2 cellular contexts compared by ENCODE assay signal in genomic region chr2:43333096-43333655, GRCh38.
TF ChIP-seq lines count a peak whose summit lies in the region.

No MANE protein-coding gene starts in this region.

TF ChIP-seq in IMR-90, 13 proteins besides CTCF, POLR2A, EP300 and RAD21 (continued from another document):
- TF ChIP-seq ELK1 (IDR thresholded peaks at IDR 0.05; ENCODE audit: borderline replicate concordance, low read depth, low read length) (no peak), CEBPB (IDR thresholded peaks at IDR 0.05; ENCODE audit: low read depth, low read length) (no peak), RCOR1 (IDR thresholded peaks at IDR 0.05; ENCODE audit: insufficient replicate concordance, low read length) (no peak), MAZ (IDR thresholded peaks at IDR 0.05; ENCODE audit: borderline replicate concordance, low read depth, low read length) (no peak), NFE2L2 (IDR thresholded peaks at IDR 0.05; ENCODE audit: low read depth, low read length) (no peak), SMC3 (IDR thresholded peaks at IDR 0.05; ENCODE audit: low read depth, low read length) (no peak)

TF ChIP-seq in HepG2, 621 proteins besides CTCF, POLR2A, EP300 and RAD21 (continued from another document):
- 0 out of 2 replicates have a peak, but pooled peaks have one; percentile 2 for TF ChIP-seq NR2F6 (IDR thresholded peaks at IDR 0.05)
- TF ChIP-seq NR2F6 (CRISPR knock-in tag; IDR thresholded peaks at IDR 0.05), result no peak
- no peak for TF ChIP-seq ZNF576 (CRISPR knock-in tag; IDR thresholded peaks at IDR 0.05)
- no peak for TF ChIP-seq ZMYM4 (CRISPR knock-in tag; IDR thresholded peaks at IDR 0.05)
- TF ChIP-seq THYN1 (CRISPR knock-in tag; IDR thresholded peaks at IDR 0.05; ENCODE audit: borderline replicate concordance, low read depth), result no peak
- peak; percentile 1; the same call in 1 of the 2 replicates for TF ChIP-seq NFIC (IDR thresholded peaks at IDR 0.05; ENCODE audit: low read length)
- no peak for TF ChIP-seq ZSCAN25 (CRISPR knock-in tag; IDR thresholded peaks at IDR 0.05)
- no peak for TF ChIP-seq GZF1 (CRISPR knock-in tag; IDR thresholded peaks at IDR 0.05)
- TF ChIP-seq ZNF329 (CRISPR knock-in tag; IDR thresholded peaks at IDR 0.05; ENCODE audit: low read depth), result no peak
- TF ChIP-seq POGK (CRISPR knock-in tag; conservative IDR thresholded peaks at IDR 0.05), result no peak
- no peak for TF ChIP-seq NONO (IDR thresholded peaks at IDR 0.05)
- TF ChIP-seq NONO (CRISPR knock-in tag; conservative IDR thresholded peaks at IDR 0.05), result no peak
- no peak for TF ChIP-seq ZNF556 (CRISPR knock-in tag; IDR thresholded peaks at IDR 0.05; ENCODE audit: borderline replicate concordance)
- no peak for TF ChIP-seq FOXP1 (IDR thresholded peaks at IDR 0.05)
- TF ChIP-seq FOXP1 (CRISPR knock-in tag; IDR thresholded peaks at IDR 0.05), result 0 out of 2 replicates have a peak, but pooled peaks have one; percentile 3
- no peak for TF ChIP-seq AKNA (CRISPR knock-in tag; IDR thresholded peaks at IDR 0.05; ENCODE audit: borderline replicate concordance)
- TF ChIP-seq HDAC1 (CRISPR knock-in tag; IDR thresholded peaks at IDR 0.05), result peak; percentile 5; the same call in 1 of the 2 replicates
- peak; percentile 30 for TF ChIP-seq ASH2L (IDR thresholded peaks at IDR 0.05; ENCODE audit: insufficient read length, low read depth, low read length)
- no peak for TF ChIP-seq ZNF879 (CRISPR knock-in tag; IDR thresholded peaks at IDR 0.05)
- TF ChIP-seq RARG (CRISPR knock-in tag; IDR thresholded peaks at IDR 0.05; ENCODE audit: low read depth), result 0 out of 2 replicates have a peak, but pooled peaks have one; percentile 56
- no peak for TF ChIP-seq ZKSCAN1 (IDR thresholded peaks at IDR 0.05; ENCODE audit: low read length)
